Comparison of ENCODE assay signal across 8 cellular contexts in the genomic region with DNA sequence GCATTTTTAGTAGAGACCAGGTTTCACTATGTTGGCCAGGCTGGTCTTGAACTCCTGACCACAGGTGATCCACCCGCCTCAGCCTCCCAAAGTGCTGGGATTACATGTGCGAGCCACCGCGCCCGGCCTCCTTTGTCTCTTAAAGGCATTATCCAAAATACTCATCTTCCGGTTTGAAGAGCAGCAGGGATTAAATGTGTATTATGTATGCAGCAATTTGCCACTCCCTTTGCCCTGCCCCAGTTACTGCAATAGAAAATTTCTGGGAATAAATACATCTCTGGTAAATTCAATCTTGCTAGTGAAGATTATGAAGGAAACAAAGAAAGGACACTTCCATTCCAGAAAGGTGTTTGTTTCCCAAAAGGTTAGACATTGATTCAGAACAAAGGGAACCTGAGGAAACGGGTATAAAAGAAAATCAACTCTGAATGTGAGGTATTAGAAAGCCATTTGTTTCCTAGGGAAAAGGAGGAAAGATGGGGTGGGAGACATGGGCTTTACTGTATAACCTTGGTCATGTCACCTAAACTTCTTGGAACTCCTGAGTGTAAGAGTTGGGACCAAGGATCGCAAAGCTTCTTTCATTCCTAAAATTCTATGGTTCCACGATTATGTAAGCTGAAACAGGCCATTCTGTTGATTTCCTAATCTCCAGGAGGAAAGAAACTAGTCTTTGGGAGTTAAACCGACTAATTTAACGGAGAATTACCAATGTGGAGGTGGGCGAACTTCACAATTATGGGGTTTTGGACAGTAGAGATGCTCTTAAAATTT. TPM values are rescaled to one million over a fixed set of nuclear protein-coding genes. Genes with fewer than 3 reads are reported as not detected.
DNase-seq lines count a peak whose midpoint lies in the region; ATAC-seq, FAIRE-seq and TF ChIP-seq lines count a peak whose summit lies in the region.

No MANE protein-coding gene starts in this region.

- peaks cover 28% of the 10 kb centered on the region for H3K4me1 Mint-ChIP-seq in activated naive CD4-positive, alpha-beta T cell treated with anti-CD3 and anti-CD28 coated beads, Interleukin-2, amount 50 U/mL, for 24 hours
- peaks cover 37% of the 10 kb centered on the region for H3K4me1 Mint-ChIP-seq in WTC11
- peaks cover 29% of the 10 kb centered on the region for H3K4me1 Mint-ChIP-seq in stimulated activated memory B cell treated with anti-CD40 and anti-IgM and Interleukin-4, amounts not matched to agents 10 μg/mL and 1 μg/mL and 100 μg/mL, for 72 hours

- peak overlapping the region; percentile 93 for H3K4me3 Mint-ChIP-seq in activated naive CD4-positive, alpha-beta T cell treated with anti-CD3 and anti-CD28 coated beads, Interleukin-2, amount 50 U/mL, for 24 hours
- H3K4me3 Mint-ChIP-seq in WTC11 = peak overlapping the region; percentile 89
- H3K4me3 Mint-ChIP-seq in stimulated activated memory B cell treated with anti-CD40 and anti-IgM and Interleukin-4, amounts not matched to agents 10 μg/mL and 1 μg/mL and 100 μg/mL, for 72 hours = peak overlapping the region; percentile 98

- no peaks in the 10 kb centered on the region for H3K4me1 ChIP-seq in iPS DF 6.9 (ENCODE audit: control insufficient read depth, insufficient read depth, low read length)

- POLR2A ChIA-PET in WTC11 (lab: Charles Lee) = interaction anchor here (0.6 to 1.2 kb wide), 2 partner anchors 11 to 94 kb away, joined by 3 to 4 read pairs; no protein-coding TSS in a partner anchor

- CTCF ChIA-PET in WTC11 (lab: Charles Lee) = interaction anchor here (0.9 kb wide), 1 partner anchor 90 kb away, joined by 4 read pairs; no protein-coding TSS in a partner anchor

- no peaks in the 10 kb centered on the region for H3K27me3 ChIP-seq in iPS DF 6.9 (ENCODE audit: control insufficient read depth, insufficient read depth, low read length)

- H3K27ac ChIP-seq in iPS DF 6.9 (ENCODE audit: low read length) = no peak overlapping the region

- no peak for FAIRE-seq in frontal cortex (lab: Jason Lieb, UNC)

- ATAC-seq in WTC11 (no peak), HG03520 (IDR thresholded peaks at IDR 0.05; ENCODE audit: unreplicated experiment) (no peak)
- no peak for ATAC-seq in stimulated activated memory B cell treated with anti-CD40 and anti-IgM and Interleukin-4, amounts not matched to agents 10 μg/mL and 1 μg/mL and 100 μg/mL, for 72 hours

- peak overlapping the region; percentile 73; the same call in 1 of the 2 replicates for H3K4me3 ChIP-seq in iPS DF 6.9 (ENCODE audit: low read length)

- H3K27ac Mint-ChIP-seq in activated naive CD4-positive, alpha-beta T cell treated with anti-CD3 and anti-CD28 coated beads, Interleukin-2, amount 50 U/mL, for 24 hours = peak overlapping the region; percentile 97
- H3K27ac Mint-ChIP-seq in WTC11 = peak overlapping the region; percentile 94
- H3K27ac Mint-ChIP-seq in stimulated activated memory B cell treated with anti-CD40 and anti-IgM and Interleukin-4, amounts not matched to agents 10 μg/mL and 1 μg/mL and 100 μg/mL, for 72 hours = peak overlapping the region; percentile 97

- no CpG with 5 or more reads among the region's 12 CpGs for WGBS in iPS DF 6.9 (ENCODE audit: insufficient coverage, insufficient read length)

- no peaks in the 10 kb centered on the region for H3K9me3 Mint-ChIP-seq in activated naive CD4-positive, alpha-beta T cell treated with anti-CD3 and anti-CD28 coated beads, Interleukin-2, amount 50 U/mL, for 24 hours
- peaks cover under 1% of the 10 kb centered on the region for H3K9me3 Mint-ChIP-seq in WTC11
- H3K9me3 Mint-ChIP-seq in stimulated activated memory B cell treated with anti-CD40 and anti-IgM and Interleukin-4, amounts not matched to agents 10 μg/mL and 1 μg/mL and 100 μg/mL, for 72 hours = peaks cover 2% of the 10 kb centered on the region

- DNase-seq in activated naive CD4-positive, alpha-beta T cell treated with anti-CD3 and anti-CD28 coated beads, Interleukin-2, amount 50 U/mL, for 16 hours = no peak
- DNase-seq in WTC11 (ENCODE audit: low spot score) (no peak), iPS DF 6.9 (ENCODE audit: low read depth, low spot score) (no peak), 8988T (no peak), frontal cortex (ENCODE audit: low spot score in 2 of 2) (no peak)

- H3K36me3 ChIP-seq in iPS DF 6.9 (ENCODE audit: control insufficient read depth, insufficient read depth, low read length) = no peaks in the 10 kb centered on the region

- H3K36me3 Mint-ChIP-seq in activated naive CD4-positive, alpha-beta T cell treated with anti-CD3 and anti-CD28 coated beads, Interleukin-2, amount 50 U/mL, for 24 hours = peaks cover under 1% of the 10 kb centered on the region
- 0 out of 2 replicates have a peak, but pooled peaks cover under 1% of the 10 kb centered on the region for H3K36me3 Mint-ChIP-seq in WTC11
- H3K36me3 Mint-ChIP-seq in stimulated activated memory B cell treated with anti-CD40 and anti-IgM and Interleukin-4, amounts not matched to agents 10 μg/mL and 1 μg/mL and 100 μg/mL, for 72 hours = peaks cover 2% of the 10 kb centered on the region

- no peaks in the 10 kb centered on the region for H3K9me3 ChIP-seq in iPS DF 6.9 (ENCODE audit: control insufficient read depth, insufficient read depth, low read length)

- TF ChIP-seq CTCF in WTC11 (IDR thresholded peaks at IDR 0.05) = no peak

- H3K27me3 Mint-ChIP-seq in activated naive CD4-positive, alpha-beta T cell treated with anti-CD3 and anti-CD28 coated beads, Interleukin-2, amount 50 U/mL, for 24 hours = no peaks in the 10 kb centered on the region
- no peaks in the 10 kb centered on the region; the same call in 1 of the 2 replicates for H3K27me3 Mint-ChIP-seq in WTC11 (ENCODE audit: low read depth)
- H3K27me3 Mint-ChIP-seq in stimulated activated memory B cell treated with anti-CD40 and anti-IgM and Interleukin-4, amounts not matched to agents 10 μg/mL and 1 μg/mL and 100 μg/mL, for 72 hours = no peaks in the 10 kb centered on the region

TF ChIP-seq in WTC11, 78 proteins besides CTCF, POLR2A, EP300 and RAD21 (continues in another document):
- TF ChIP-seq, protein P1, sequence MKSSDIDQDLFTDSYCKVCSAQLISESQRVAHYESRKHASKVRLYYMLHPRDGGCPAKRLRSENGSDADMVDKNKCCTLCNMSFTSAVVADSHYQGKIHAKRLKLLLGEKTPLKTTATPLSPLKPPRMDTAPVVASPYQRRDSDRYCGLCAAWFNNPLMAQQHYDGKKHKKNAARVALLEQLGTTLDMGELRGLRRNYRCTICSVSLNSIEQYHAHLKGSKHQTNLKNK (CRISPR knock-in tag; IDR thresholded peaks at IDR 0.05) = no peak
- no peak for TF ChIP-seq JUN (CRISPR knock-in tag; IDR thresholded peaks at IDR 0.05)
- no peak for TF ChIP-seq ZNF138 (CRISPR knock-in tag; conservative IDR thresholded peaks at IDR 0.05)
- TF ChIP-seq ZNF263 (CRISPR knock-in tag; IDR thresholded peaks at IDR 0.05; ENCODE audit: low read depth) = no peak
- TF ChIP-seq, protein P2, sequence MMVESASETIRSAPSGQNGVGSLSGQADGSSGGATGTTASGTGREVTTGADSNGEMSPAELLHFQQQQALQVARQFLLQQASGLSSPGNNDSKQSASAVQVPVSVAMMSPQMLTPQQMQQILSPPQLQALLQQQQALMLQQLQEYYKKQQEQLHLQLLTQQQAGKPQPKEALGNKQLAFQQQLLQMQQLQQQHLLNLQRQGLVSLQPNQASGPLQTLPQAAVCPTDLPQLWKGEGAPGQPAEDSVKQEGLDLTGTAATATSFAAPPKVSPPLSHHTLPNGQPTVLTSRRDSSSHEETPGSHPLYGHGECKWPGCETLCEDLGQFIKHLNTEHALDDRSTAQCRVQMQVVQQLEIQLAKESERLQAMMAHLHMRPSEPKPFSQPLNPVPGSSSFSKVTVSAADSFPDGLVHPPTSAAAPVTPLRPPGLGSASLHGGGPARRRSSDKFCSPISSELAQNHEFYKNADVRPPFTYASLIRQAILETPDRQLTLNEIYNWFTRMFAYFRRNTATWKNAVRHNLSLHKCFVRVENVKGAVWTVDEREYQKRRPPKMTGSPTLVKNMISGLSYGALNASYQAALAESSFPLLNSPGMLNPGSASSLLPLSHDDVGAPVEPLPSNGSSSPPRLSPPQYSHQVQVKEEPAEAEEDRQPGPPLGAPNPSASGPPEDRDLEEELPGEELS (CRISPR knock-in tag; IDR thresholded peaks at IDR 0.05) = no peak
- TF ChIP-seq GRHL2 (CRISPR knock-in tag; IDR thresholded peaks at IDR 0.05; ENCODE audit: insufficient replicate concordance, severe bottlenecking) = no peak
- TF ChIP-seq, protein P3, sequence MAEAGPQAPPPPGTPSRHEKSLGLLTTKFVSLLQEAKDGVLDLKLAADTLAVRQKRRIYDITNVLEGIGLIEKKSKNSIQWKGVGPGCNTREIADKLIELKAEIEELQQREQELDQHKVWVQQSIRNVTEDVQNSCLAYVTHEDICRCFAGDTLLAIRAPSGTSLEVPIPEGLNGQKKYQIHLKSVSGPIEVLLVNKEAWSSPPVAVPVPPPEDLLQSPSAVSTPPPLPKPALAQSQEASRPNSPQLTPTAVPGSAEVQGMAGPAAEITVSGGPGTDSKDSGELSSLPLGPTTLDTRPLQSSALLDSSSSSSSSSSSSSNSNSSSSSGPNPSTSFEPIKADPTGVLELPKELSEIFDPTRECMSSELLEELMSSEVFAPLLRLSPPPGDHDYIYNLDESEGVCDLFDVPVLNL (CRISPR knock-in tag; IDR thresholded peaks at IDR 0.05; ENCODE audit: borderline replicate concordance, low read depth) = no peak
- TF ChIP-seq, protein P4, sequence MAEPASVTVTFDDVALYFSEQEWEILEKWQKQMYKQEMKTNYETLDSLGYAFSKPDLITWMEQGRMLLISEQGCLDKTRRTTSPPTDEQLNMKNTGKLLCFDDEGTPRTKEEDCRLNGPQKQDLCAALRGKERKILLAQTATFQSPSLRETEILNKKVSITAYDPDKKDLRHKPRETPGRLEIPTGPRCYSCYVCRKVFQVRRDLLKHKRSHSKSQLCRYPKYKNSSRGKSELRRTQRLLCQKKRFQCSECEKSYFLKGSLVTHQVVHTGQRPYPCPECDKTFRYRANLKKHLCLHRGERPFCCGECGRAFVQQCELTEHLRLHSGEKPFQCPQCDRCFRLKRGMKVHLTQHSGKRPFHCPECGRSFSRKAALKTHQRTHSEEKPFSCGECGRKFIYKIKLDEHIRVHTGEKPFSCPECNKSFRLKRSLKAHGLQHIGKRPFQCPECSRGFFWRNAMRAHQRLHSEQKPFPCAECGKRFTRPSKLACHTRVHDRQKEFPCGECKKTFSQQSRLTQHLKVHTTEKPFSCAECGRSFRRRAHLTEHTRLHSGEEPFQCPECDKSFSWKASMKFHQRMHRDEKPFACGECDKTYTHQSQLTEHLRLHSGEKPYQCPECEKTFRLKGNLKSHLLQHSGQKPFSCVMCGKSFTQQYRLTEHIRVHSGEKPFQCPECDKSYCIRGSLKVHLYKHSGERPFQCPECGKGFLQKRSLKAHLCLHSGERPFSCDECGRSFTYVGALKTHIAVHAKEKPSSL (CRISPR knock-in tag; conservative IDR thresholded peaks at IDR 0.05) = no peak

RNA-seq across cellular contexts. Expression of a gene that starts 1.0 kb away (rescaled TPM):
- total RNA-seq in WTC11 (2021) (18.9 to 24.1 TPM (median 21.2 TPM) in 3 replicates), frontal cortex (313 TPM)

Comparison
In these comparisons a context has a peak if more than half of its experiments do, and no peak if none do; other contexts are left out.
1. RNA of a gene that starts 1.0 kb away (total RNA-seq): 313 TPM in frontal cortex (single experiment); 18.9 to 24.1 TPM in WTC11; every median in the first group is over 10 times any median in the second.
2. Peak in every context shown above with its lines, with median percentiles within 50 percentile points of each other: H3K27ac Mint-ChIP-seq and H3K4me3 Mint-ChIP-seq.